Comparison of ENCODE assay signal across 8 cellular contexts in genomic region chr15:38683382-38684242, GRCh38.
DNase-seq lines count a peak whose midpoint lies in the region; ATAC-seq and TF ChIP-seq lines count a peak whose summit lies in the region.

No MANE protein-coding gene starts in this region.

- H3K4me1 Mint-ChIP-seq in nephron: no peaks in the 10 kb centered on the region

- POLR2A ChIA-PET in AG04450 (lab: Yijun Ruan, JAX): interaction anchor here (1.1 kb wide), 1 partner anchor 120 kb away, joined by 3 read pairs; no protein-coding TSS in a partner anchor

- H3K9me3 ChIP-seq in AG04450 (ENCODE audit: control insufficient read depth, insufficient read depth, low read length): no peaks in the 10 kb centered on the region
- H3K9me3 ChIP-seq in thoracic aorta: no peaks in the 10 kb centered on the region

- no peaks in the 10 kb centered on the region for H3K36me3 Mint-ChIP-seq in nephron (ENCODE audit: low read depth)

- no peak overlapping the region for H3K27ac ChIP-seq in AG04450 (ENCODE audit: low read depth, low read length)
- no peak overlapping the region for H3K27ac ChIP-seq in thoracic aorta

- no peak overlapping the region for H3K4me3 ChIP-seq in AG04450 (ENCODE audit: low read depth, low read length)
- no peak overlapping the region for H3K4me3 ChIP-seq in epithelial cell of esophagus (ENCODE audit: low read length)
- H3K4me3 ChIP-seq in thoracic aorta: no peak overlapping the region

- H3K27me3 ChIP-seq in AG04450 (ENCODE audit: control insufficient read depth, insufficient read depth, low read length) (peaks cover 4% of the 10 kb centered on the region), thoracic aorta (replicated peaks; ENCODE audit: insufficient read depth) (no peaks in the 10 kb centered on the region)

- no peak overlapping the region for H3K27ac Mint-ChIP-seq in nephron

- DNase-seq in AG04450 (ENCODE audit: low read depth, low spot score): no peak
- DNase-seq in NCI-H69 (lab: John Stamatoyannopoulos, UW): peak; percentile 63
- peak; percentile 82 for DNase-seq in activated CD8-positive, alpha-beta memory T cell treated with anti-CD3 and anti-CD28 coated beads for 24 hours
- DNase-seq in epithelial cell of esophagus (ENCODE audit: low read depth): peak; percentile 66
- DNase-seq in thoracic aorta (ENCODE audit: low spot score): no peak

- CTCF ChIA-PET in AG04450 (lab: Charles Lee): interaction anchor here (0.8 to 4.8 kb wide), 23 partner anchors 9 to 689 kb away, joined by 3 to 97 read pairs (median 4); partner anchors contain the start of gene FAM98B

- H3K9me3 Mint-ChIP-seq in nephron: no peaks in the 10 kb centered on the region

- ATAC-seq in GM18502 (IDR thresholded peaks at IDR 0.05; ENCODE audit: poor library complexity, unreplicated experiment) (peak; percentile 91), HG02943 (IDR thresholded peaks at IDR 0.05; ENCODE audit: low read depth, unreplicated experiment) (peak; percentile 91), thoracic aorta (ENCODE audit: insufficient number of reproducible peaks, low FRiP score, low read depth) (no peak)

- TF ChIP-seq CTCF in AG04450 (IDR thresholded peaks at IDR 0.05; ENCODE audit: low read depth, low read length): peak; percentile 82
- peak; percentile 81 for TF ChIP-seq CTCF in epithelial cell of esophagus (IDR thresholded peaks at IDR 0.05; ENCODE audit: insufficient read depth, low read depth, low read length, missing control alignments)
- TF ChIP-seq CTCF in nephron (IDR thresholded peaks at IDR 0.05; ENCODE audit: unreplicated experiment in 3 of 3): peak; percentile 73 to 83 (median 79)
- peak; percentile 57 for TF ChIP-seq CTCF in thoracic aorta (IDR thresholded peaks at IDR 0.05)

- no peaks in the 10 kb centered on the region for H3K27me3 Mint-ChIP-seq in nephron (ENCODE audit: low read depth)

- no peaks in the 10 kb centered on the region for H3K4me1 ChIP-seq in thoracic aorta (ENCODE audit: control insufficient read depth in 1 of 2, low read depth in 2 of 2)

- no peak overlapping the region for H3K4me3 Mint-ChIP-seq in nephron

- H3K36me3 ChIP-seq in thoracic aorta: no peaks in the 10 kb centered on the region

Comparison
In these comparisons a context has a peak if more than half of its experiments do, and no peak if none do; other contexts are left out.
1. DNase-seq: peak in NCI-H69 (single experiment), activated CD8-positive, alpha-beta memory T cell treated with anti-CD3 and anti-CD28 coated beads for 24 hours (single experiment) and epithelial cell of esophagus (single experiment); none in AG04450 (single experiment) and thoracic aorta (single experiment).
2. Peak in every context shown above with its lines, with median percentiles within 50 percentile points of each other: CTCF ChIP-seq.